In the genomic region with DNA sequence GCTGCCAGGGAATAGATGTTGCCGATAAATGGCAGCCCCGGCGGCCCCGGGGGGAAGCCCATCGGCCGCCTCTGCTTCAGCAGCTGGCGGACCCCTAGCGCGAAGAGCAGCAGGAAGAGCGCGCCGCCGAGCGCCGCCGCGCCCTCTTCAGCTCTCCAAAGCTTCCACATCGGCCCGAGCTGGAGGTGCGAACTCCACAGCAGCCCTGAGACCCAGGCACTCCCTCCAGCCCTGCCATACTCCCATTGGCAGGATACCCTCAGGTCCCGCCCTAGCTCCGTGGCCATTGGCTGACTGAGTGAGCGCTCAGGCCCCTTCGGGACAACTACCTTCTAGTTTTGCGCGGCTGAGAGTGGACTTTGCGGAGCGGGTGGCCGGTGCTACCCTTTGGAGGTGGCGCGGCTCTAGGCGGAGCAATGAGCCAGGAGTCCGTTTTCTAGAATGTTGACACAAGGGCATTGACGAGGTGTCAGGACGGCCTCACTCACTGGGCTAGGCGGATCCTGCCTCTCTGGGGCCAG, we compare ENCODE assay signal across 8 cellular contexts. TPM values are rescaled to one million over a fixed set of nuclear protein-coding genes. Genes with fewer than 3 reads are reported as not detected.
DNase-seq lines count a peak whose midpoint lies in the region; ATAC-seq and TF ChIP-seq lines count a peak whose summit lies in the region.

A gene with protein sequence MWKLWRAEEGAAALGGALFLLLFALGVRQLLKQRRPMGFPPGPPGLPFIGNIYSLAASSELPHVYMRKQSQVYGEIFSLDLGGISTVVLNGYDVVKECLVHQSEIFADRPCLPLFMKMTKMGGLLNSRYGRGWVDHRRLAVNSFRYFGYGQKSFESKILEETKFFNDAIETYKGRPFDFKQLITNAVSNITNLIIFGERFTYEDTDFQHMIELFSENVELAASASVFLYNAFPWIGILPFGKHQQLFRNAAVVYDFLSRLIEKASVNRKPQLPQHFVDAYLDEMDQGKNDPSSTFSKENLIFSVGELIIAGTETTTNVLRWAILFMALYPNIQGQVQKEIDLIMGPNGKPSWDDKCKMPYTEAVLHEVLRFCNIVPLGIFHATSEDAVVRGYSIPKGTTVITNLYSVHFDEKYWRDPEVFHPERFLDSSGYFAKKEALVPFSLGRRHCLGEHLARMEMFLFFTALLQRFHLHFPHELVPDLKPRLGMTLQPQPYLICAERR (minus strand): TSS at position 196 of the 521 bp plus-strand sequence. CDS start 26 bp downstream, at position 170.

- intact Hi-C loops in activated CD4-positive, alpha-beta memory T cell treated with anti-CD3 and anti-CD28 coated beads for 36 hours (cut with micrococcal nuclease): loop anchor here (1.0 to 10.0 kb wide), 3 partner anchors 13 to 537 kb away; a partner anchor contains a TSS
- intact Hi-C loops in dorsolateral prefrontal cortex (cut with DNase I): loop anchor here (5.0 to 10.0 kb wide), 4 partner anchors 100 to 370 kb away; a partner anchor contains a TSS
- intact Hi-C loops in lower leg skin (cut with DNase I; ENCODE audit: low total_unique reads): no loop called here

- H3K4me1 Mint-ChIP-seq in CD4-positive, CD25-positive, alpha-beta regulatory T cell: peaks cover 15 to 48% (median 38%) of the 10 kb centered on the region in 4 donors
- peaks cover 47% of the 10 kb centered on the region for H3K4me1 Mint-ChIP-seq in activated CD4-positive, alpha-beta memory T cell treated with anti-CD3 and anti-CD28 coated beads for 36 hours (ENCODE audit: low read depth)

- no peak for TF ChIP-seq POLR2A in lower leg skin (IDR thresholded peaks at IDR 0.05)

- peak within 1 kb of the TSS; percentile 85 for H3K27ac ChIP-seq in CD4-positive, CD25-positive, alpha-beta regulatory T cell (ENCODE audit: insufficient read depth, low read length, poor library complexity, severe bottlenecking)
- peak within 1 kb of the TSS in 58 of 59 donors; percentile 58 to 94 (median 86) for H3K27ac ChIP-seq in dorsolateral prefrontal cortex

- H3K4me3 Mint-ChIP-seq in CD4-positive, CD25-positive, alpha-beta regulatory T cell: peak within 1 kb of the TSS; percentile 91 to 96 (median 95)
- peak within 1 kb of the TSS; percentile 93 for H3K4me3 Mint-ChIP-seq in activated CD4-positive, alpha-beta memory T cell treated with anti-CD3 and anti-CD28 coated beads for 36 hours

- no peaks in the 10 kb centered on the region for H3K36me3 ChIP-seq in CD4-positive, CD25-positive, alpha-beta regulatory T cell (ENCODE audit: control insufficient read depth, insufficient read depth, low read length)

- TF ChIP-seq CTCF in dorsolateral prefrontal cortex (IDR thresholded peaks at IDR 0.05 in 54 of 56, conservative IDR thresholded peaks at IDR 0.05 in 2 of 56; ENCODE audit: low read depth in 1 of 56, partially characterized antibody in 56 of 56) (peak in 13 of 56 donors; percentile 7 to 29 (median 16)), lower leg skin (IDR thresholded peaks at IDR 0.05) (no peak)

- peak; percentile 86 to 96 (median 90) for DNase-seq in CD4-positive, CD25-positive, alpha-beta regulatory T cell
- DNase-seq in NCI-H82 (lab: John Stamatoyannopoulos, UW) (peak; percentile 94), dorsolateral prefrontal cortex (peak; percentile 81 to 97 (median 94)), lower leg skin (ENCODE audit: low spot score in 2 of 2) (peak; percentile 95 to 98)
- DNase-seq in activated CD4-positive, alpha-beta memory T cell treated with anti-CD3 and anti-CD28 coated beads for 36 hours: peak; percentile 95
- DNase-seq in stimulated activated CD4-positive, alpha-beta T cell treated with anti-CD3 and anti-CD28 coated beads, Interleukin-4, amount 100 ng/mL, for 48 hours (ENCODE audit: low read depth in 2 of 2): peak; percentile 79 to 84

- no peaks in the 10 kb centered on the region for H3K27me3 ChIP-seq in CD4-positive, CD25-positive, alpha-beta regulatory T cell (ENCODE audit: control insufficient read depth, insufficient read depth, low read length)
- no peaks in the 10 kb centered on the region for H3K27me3 ChIP-seq in dorsolateral prefrontal cortex

- H3K27me3 Mint-ChIP-seq in CD4-positive, CD25-positive, alpha-beta regulatory T cell: no peaks in the 10 kb centered on the region
- no peaks in the 10 kb centered on the region for H3K27me3 Mint-ChIP-seq in activated CD4-positive, alpha-beta memory T cell treated with anti-CD3 and anti-CD28 coated beads for 36 hours

- peak; percentile 89 to 91 for ATAC-seq in CD4-positive, CD25-positive, alpha-beta regulatory T cell (ENCODE audit: low read depth in 2 of 2)
- ATAC-seq in GM19452 (IDR thresholded peaks at IDR 0.05; ENCODE audit: unreplicated experiment): peak; percentile 95
- ATAC-seq in HG03575 (IDR thresholded peaks at IDR 0.05; ENCODE audit: extremely low read depth, insufficient number of reproducible peaks, low FRiP score, unreplicated experiment): peak; percentile 90

- H3K9me3 ChIP-seq in CD4-positive, CD25-positive, alpha-beta regulatory T cell (ENCODE audit: control insufficient read depth in 2 of 2, low read length in 2 of 2): no peaks in the 10 kb centered on the region

- CTCF ChIA-PET in activated CD4-positive, alpha-beta memory T cell treated with anti-CD3 and anti-CD28 coated beads for 36 hours (lab: Charles Lee): interaction anchor here (0.7 to 7.9 kb wide), 14 partner anchors 10 to 374 kb away, joined by 3 to 140 read pairs (median 4); a partner anchor contains a TSS

- H3K36me3 Mint-ChIP-seq in CD4-positive, CD25-positive, alpha-beta regulatory T cell: no peaks in the 10 kb centered on the region
- H3K36me3 Mint-ChIP-seq in activated CD4-positive, alpha-beta memory T cell treated with anti-CD3 and anti-CD28 coated beads for 36 hours: peaks cover 10% of the 10 kb centered on the region

- no peaks in the 10 kb centered on the region for H3K9me3 Mint-ChIP-seq in CD4-positive, CD25-positive, alpha-beta regulatory T cell
- H3K9me3 Mint-ChIP-seq in activated CD4-positive, alpha-beta memory T cell treated with anti-CD3 and anti-CD28 coated beads for 36 hours: no peaks in the 10 kb centered on the region

- H3K27ac Mint-ChIP-seq in CD4-positive, CD25-positive, alpha-beta regulatory T cell: peak within 1 kb of the TSS; percentile 96 to 99 (median 98)
- H3K27ac Mint-ChIP-seq in activated CD4-positive, alpha-beta memory T cell treated with anti-CD3 and anti-CD28 coated beads for 36 hours: peak within 1 kb of the TSS; percentile 100

- H3K4me1 ChIP-seq in CD4-positive, CD25-positive, alpha-beta regulatory T cell (ENCODE audit: control insufficient read depth, insufficient read depth, low read length, poor library complexity, severe bottlenecking): peaks cover 38% of the 10 kb centered on the region

- POLR2A ChIA-PET in activated CD4-positive, alpha-beta memory T cell treated with anti-CD3 and anti-CD28 coated beads for 36 hours (lab: Charles Lee): interaction anchor here (0.6 to 2.6 kb wide), 10 partner anchors 8 to 391 kb away, joined by 3 to 29 read pairs (median 4); a partner anchor contains a TSS

- WGBS in lower leg skin, 2 donors: 1% methylated on average over 17 to 35 of the region's 36 CpGs

- peak within 1 kb of the TSS; percentile 85 for H3K4me3 ChIP-seq in CD4-positive, CD25-positive, alpha-beta regulatory T cell (ENCODE audit: low read depth, low read length)
- H3K4me3 ChIP-seq in dorsolateral prefrontal cortex (peak within 1 kb of the TSS; percentile 52 to 100 (median 83)), lower leg skin (ENCODE audit: low read depth, poor library complexity, severe bottlenecking) (peak within 1 kb of the TSS; percentile 74)

RNA-seq across cellular contexts. Expression of the gene that starts here (rescaled TPM):
- 18.2 TPM for total RNA-seq in CD4-positive, CD25-positive, alpha-beta regulatory T cell
- 10 to 100 TPM; 12.9 to 20.0 (median 14.9) TPM for polyA plus RNA-seq in CD4-positive, CD25-positive, alpha-beta regulatory T cell
- 10 to 100 TPM; 14.6 to 14.8 TPM for total RNA-seq in activated CD4-positive, alpha-beta memory T cell treated with anti-CD3 and anti-CD28 coated beads for 36 hours
- total RNA-seq in dorsolateral prefrontal cortex: 10 to 100 TPM in 113 of 120 experiments, 1 to 10 TPM in 7; 7.2 to 17.8 (median 12.7) TPM
- total RNA-seq in lower leg skin: 10 to 100 TPM; 19.4 to 27.9 (median 26.1) TPM

Comparison
In these comparisons a context has a peak if more than half of its experiments do, and no peak if none do; other contexts are left out.
1. Peak in every context shown above with its lines: DNase-seq, ATAC-seq, H3K4me3 ChIP-seq and H3K27ac ChIP-seq.